In the genomic region with DNA sequence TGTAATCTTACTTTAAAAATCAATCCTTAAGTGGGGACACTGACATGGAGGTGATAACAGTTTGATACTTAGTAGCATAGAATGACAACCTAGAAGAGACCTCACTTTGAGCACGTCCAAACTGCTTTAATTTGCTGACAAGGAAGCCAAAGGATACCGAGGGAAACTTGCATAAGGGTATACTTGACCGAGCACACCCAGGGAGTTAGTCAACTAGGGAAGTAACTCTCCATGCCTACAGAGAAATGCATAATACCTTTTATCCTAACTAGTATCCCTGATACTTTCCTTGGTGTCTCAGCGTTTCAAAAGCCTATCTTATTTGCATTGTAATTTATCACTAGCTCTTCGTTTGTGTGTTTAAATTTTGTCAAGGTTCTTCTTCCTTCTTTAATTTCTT, we compare ENCODE assay signal across 25 cellular contexts. TPM values are rescaled to one million over a fixed set of nuclear protein-coding genes. Genes with fewer than 3 reads are reported as not detected.
"Had no signal": no experiment of that assay in that cellular context is flagged by ENCODE, and none has a peak within 500 bp of the region (broad histone marks: within the 10 kb centered on the region; RNA-seq: fewer than 3 reads in every experiment).

No MANE protein-coding gene starts in this region.

- H2AFZ ChIP-seq: hepatocyte, parathyroid adenoma had no signal

- DNase-seq: activated CD4-positive, alpha-beta T cell treated with anti-CD3 and anti-CD28 coated beads, Interleukin-2, amount 50 U/mL, for 4 hours; activated CD8-positive, alpha-beta memory T cell treated with anti-CD3 and anti-CD28 coated beads, Interleukin-2, amount 50 U/mL, for 48 hours; activated naive CD4-positive, alpha-beta T cell treated with Interleukin-2 at 50 U/mL for 16 hours; activated naive CD8-positive, alpha-beta T cell treated with anti-CD3 and anti-CD28 coated beads, Interleukin-2, amount 10 ng/mL, durations not matched to agents 7 days and 5 days; activated T-cell treated with anti-CD3 and anti-CD28 coated beads, Interleukin-2, amount 50 U/mL, for 4 hours; amniotic stem cell; cerebellar nuclear complex; glutamatergic neuron; immature natural killer cell; kidney glomerular epithelial cell; left ventricle myocardium superior; naive B cell; nucleus accumbens; right cardiac atrium; stimulated activated naive CD8-positive, alpha-beta T cell treated with anti-CD3 and anti-CD28 coated beads, Interleukin-15, amount 100 ng/mL, for 72 hours; T1000 had no signal

- H3K27me3 ChIP-seq: hepatocyte, tibial nerve had no signal

- H3K4me3 ChIP-seq: coronary artery, hepatocyte, mucosa of descending colon, tibial nerve had no signal

- H3K36me3 ChIP-seq: tibial nerve had no signal

- H3K27ac ChIP-seq: coronary artery, hepatocyte, parathyroid adenoma, tibial nerve had no signal

- H3K79me2 ChIP-seq: hepatocyte, parathyroid adenoma had no signal

- H3K4me1 ChIP-seq: parathyroid adenoma, tibial nerve had no signal

- H3K9ac ChIP-seq: parathyroid adenoma had no signal

- ATAC-seq: activated CD4-positive, alpha-beta T cell treated with anti-CD3 and anti-CD28 coated beads for 36 hours; activated T-cell treated with anti-CD3 and anti-CD28 coated beads, Interleukin-2, amount 50 U/mL, for 4 hours; left ventricle myocardium superior; right cardiac atrium; stimulated activated effector memory CD8-positive, alpha-beta T cell treated with anti-CD3 and anti-CD28 coated beads, Interleukin-12 subunit alpha, Interleukin-12 subunit beta, amount 100 ng/mL, for 72 hours; stimulated activated naive CD8-positive, alpha-beta T cell treated with anti-CD3 and anti-CD28 coated beads, Interleukin-15, amount 100 ng/mL, for 72 hours; WTC11 had no signal

- H3K9me3 ChIP-seq: mucosa of descending colon, tibial nerve had no signal

- H3K4me2 ChIP-seq: hepatocyte had no signal

RNA-seq across cellular contexts. Expression of a gene that starts 5.4 kb away (rescaled TPM):
- total RNA-seq: epithelial cell of proximal tubule had no signal
- polyA plus RNA-seq: hepatocyte had no signal
